ENCODE assay signal across 37 cellular contexts in genomic region chr5:126410623-126411022, GRCh38.
"Had no signal": no experiment of that assay in that cellular context is flagged by ENCODE, and none has a peak within 500 bp of the region (broad histone marks: within the 10 kb centered on the region; RNA-seq: fewer than 3 reads in every experiment).

No MANE protein-coding gene starts in this region.

- H3K27me3 Mint-ChIP-seq: activated naive CD4-positive, alpha-beta T cell treated with anti-CD3 and anti-CD28 coated beads, Interleukin-2, amount 50 U/mL, for 24 hours had no signal

- ATAC-seq: activated CD4-positive, alpha-beta T cell treated with anti-CD3 and anti-CD28 coated beads for 36 hours; activated CD4-positive, CD25-positive, alpha-beta regulatory T cell treated with anti-CD3 and anti-CD28 coated beads, Interleukin-2, amount 50 U/mL, for 24 hours; activated CD8-positive, alpha-beta T cell treated with anti-CD3 and anti-CD28 coated beads, Interleukin-2, amount 10 ng/mL, durations not matched to agents 7 days and 5 days; Panc1; WTC11 had no signal

- H3K36me3 Mint-ChIP-seq: activated naive CD8-positive, alpha-beta T cell treated with anti-CD3 and anti-CD28 coated beads, Interleukin-2, amount 10 ng/mL, durations not matched to agents 7 days and 5 days; brain had no signal

- H3K9me3 Mint-ChIP-seq: T-helper 2 cell treated with Interferon-gamma antibody and Interleukin-4, amounts not matched to agents 5 μg/mL and 100 μg/mL, for 36 hours had no signal

- FAIRE-seq: bronchial epithelial cell had no signal

- H3K36me3 ChIP-seq: adrenal gland, SJSA1 had no signal

- H3K9me3 ChIP-seq: adrenal gland, SK-N-SH had no signal

- H3K4me3 Mint-ChIP-seq: activated CD4-positive, alpha-beta T cell treated with anti-CD3 and anti-CD28 coated beads for 36 hours; activated CD4-positive, alpha-beta T cell treated with anti-CD3 and anti-CD28 coated beads, Interleukin-2, amount 10 ng/mL, durations not matched to agents 7 days and 5 days; activated CD8-positive, alpha-beta T cell treated with anti-CD3 and anti-CD28 coated beads, Interleukin-2, amount 10 ng/mL, durations not matched to agents 7 days and 5 days; activated naive CD4-positive, alpha-beta T cell treated with anti-CD3 and anti-CD28 coated beads, Interleukin-2, amount 50 U/mL, for 24 hours; activated naive CD8-positive, alpha-beta T cell treated with anti-CD3 and anti-CD28 coated beads, Interleukin-2, amount 10 ng/mL, durations not matched to agents 7 days and 5 days; activated T-cell treated with anti-CD3 and anti-CD28 coated beads, Interleukin-2, amount 50 U/mL, for 24 hours; brain; T-helper 1 cell treated with Interleukin-12 subunit alpha and Interleukin-12 subunit beta and Interleukin-4 antibody, amounts not matched to agents 30 μg/mL and 1 μg/mL, for 36 hours; T-helper 2 cell treated with Interferon-gamma antibody and Interleukin-4, amounts not matched to agents 5 μg/mL and 100 μg/mL, for 36 hours; WTC11 had no signal

- DNase-seq: activated CD4-positive, alpha-beta T cell treated with anti-CD3 and anti-CD28 coated beads for 36 hours; activated CD4-positive, alpha-beta T cell treated with anti-CD3 and anti-CD28 coated beads, Interleukin-2, amount 10 ng/mL, durations not matched to agents 7 days and 5 days; activated CD4-positive, alpha-beta T cell treated with anti-CD3 and anti-CD28 coated beads, Interleukin-2, amount 50 U/mL, for 48 hours; activated CD8-positive, alpha-beta T cell treated with anti-CD3 and anti-CD28 coated beads, Interleukin-2, amount 10 ng/mL, durations not matched to agents 7 days and 5 days; activated gamma-delta T cell; activated naive CD4-positive, alpha-beta T cell treated with Interleukin-2 at 50 U/mL for 16 hours; activated naive CD8-positive, alpha-beta T cell treated with anti-CD3 and anti-CD28 coated beads, Interleukin-2, amount 10 ng/mL, durations not matched to agents 7 days and 5 days; activated T-cell treated with anti-CD3 and anti-CD28 coated beads, Interleukin-2, amount 50 U/mL, for 24 hours; adrenal gland; anterior cingulate cortex; caudate nucleus; cerebellar nuclear complex; MM.1S; MV-4-11; NCI-H1092 treated with DMSO at 0.1 percent for 48 hours; NCI-H1417; NCI-H146; NCI-H187; NCI-H2029 treated with DMSO at 0.1 percent for 48 hours; NCI-H2107; NCI-H2171; NCI-H446; NCI-H510A treated with DMSO at 0.1 percent for 48 hours; NCI-H526 treated with DMSO at 0.1 percent for 48 hours; NCI-H774; SHP77; SK-N-SH had no signal

- H3K9ac ChIP-seq: SK-N-SH had no signal

- H3K4me3 ChIP-seq: adrenal gland, SJSA1 had no signal

- H3K27me3 ChIP-seq: adrenal gland, SJSA1 had no signal

- H3K4me1 Mint-ChIP-seq: activated naive CD4-positive, alpha-beta T cell treated with anti-CD3 and anti-CD28 coated beads, Interleukin-2, amount 50 U/mL, for 24 hours; WTC11 had no signal

- H3K4me2 ChIP-seq: SK-N-SH had no signal

- H3K27ac Mint-ChIP-seq: activated CD4-positive, alpha-beta T cell treated with anti-CD3 and anti-CD28 coated beads for 36 hours; activated CD4-positive, alpha-beta T cell treated with anti-CD3 and anti-CD28 coated beads, Interleukin-2, amount 10 ng/mL, durations not matched to agents 7 days and 5 days; activated CD8-positive, alpha-beta T cell treated with anti-CD3 and anti-CD28 coated beads, Interleukin-2, amount 10 ng/mL, durations not matched to agents 7 days and 5 days; activated naive CD4-positive, alpha-beta T cell treated with anti-CD3 and anti-CD28 coated beads, Interleukin-2, amount 50 U/mL, for 24 hours; activated naive CD8-positive, alpha-beta T cell treated with anti-CD3 and anti-CD28 coated beads, Interleukin-2, amount 10 ng/mL, durations not matched to agents 7 days and 5 days; activated T-cell treated with anti-CD3 and anti-CD28 coated beads, Interleukin-2, amount 50 U/mL, for 24 hours; activated T-helper 2 cell treated with anti-CD3 and anti-CD28 coated beads, Interferon-gamma antibody, Interleukin-2, Interleukin-4, amounts not matched to agents 10 μg/mL and 5 μg/mL and 100 μg/mL, durations not matched to agents 14 hours and 24 hours and 36 hours; brain; T-helper 1 cell treated with Interleukin-12 subunit alpha and Interleukin-12 subunit beta and Interleukin-4 antibody, amounts not matched to agents 30 μg/mL and 1 μg/mL, for 36 hours; T-helper 2 cell treated with Interferon-gamma antibody and Interleukin-4, amounts not matched to agents 5 μg/mL and 100 μg/mL, for 36 hours; WTC11 had no signal

- H3K27ac ChIP-seq: adrenal gland, SJSA1 had no signal
